ENCODE assay signal across 12 cellular contexts in the genomic region with DNA sequence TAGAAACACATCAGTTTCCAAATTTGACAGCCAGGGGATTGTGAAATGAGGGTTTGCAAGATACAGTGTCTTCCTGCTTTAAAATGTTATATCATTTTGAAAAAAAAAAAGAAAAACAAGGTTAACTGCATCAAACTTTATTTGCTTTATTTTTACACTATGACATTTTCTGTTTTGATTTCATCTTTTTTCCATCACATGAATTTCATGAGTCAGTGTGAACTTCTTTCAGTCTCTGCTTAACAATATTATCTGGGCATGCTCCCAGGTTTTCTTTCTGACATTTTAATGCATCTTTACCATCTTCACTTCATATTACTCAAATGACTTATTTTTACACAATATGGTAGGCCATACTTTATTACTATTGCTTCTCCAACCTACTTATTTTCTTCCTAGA. TPM values are rescaled to one million over a fixed set of nuclear protein-coding genes. Genes with fewer than 3 reads are reported as not detected.
DNase-seq lines count a peak whose midpoint lies in the region; ATAC-seq and TF ChIP-seq lines count a peak whose summit lies in the region.
"Had no signal": no experiment of that assay in that cellular context is flagged by ENCODE, and none has a peak within 500 bp of the region (broad histone marks: within the 10 kb centered on the region; RNA-seq: fewer than 3 reads in every experiment).

No MANE protein-coding gene starts in this region.

- no peaks in the 10 kb centered on the region for H3K27me3 Mint-ChIP-seq in activated CD4-positive, alpha-beta T cell treated with anti-CD3 and anti-CD28 coated beads, Interleukin-2, amount 10 ng/mL, durations not matched to agents 24 days and 14 days
- no peaks in the 10 kb centered on the region for H3K27me3 Mint-ChIP-seq in stimulated activated naive CD8-positive, alpha-beta T cell treated with anti-CD3 and anti-CD28 coated beads, Interleukin-15, amount 100 ng/mL, for 72 hours

- no peak for TF ChIP-seq CTCF in VCaP (conservative IDR thresholded peaks at IDR 0.05)

- peak; percentile 29 for DNase-seq in activated CD4-positive, alpha-beta T cell treated with anti-CD3 and anti-CD28 coated beads, Interleukin-2, amount 10 ng/mL, durations not matched to agents 24 days and 14 days
- no peak for DNase-seq in activated CD4-positive, alpha-beta T cell treated with anti-CD3 and anti-CD28 coated beads for 1 hour
- DNase-seq in fibroblast of gingiva (ENCODE audit: low read depth) (peak; percentile 66), left colon (no peak), head of caudate nucleus (no peak), globus pallidus (ENCODE audit: low spot score) (no peak)
- DNase-seq in stimulated activated naive CD8-positive, alpha-beta T cell treated with anti-CD3 and anti-CD28 coated beads, Interleukin-15, amount 100 ng/mL, for 72 hours: no peak
- DNase-seq: body of pancreas; H9; NCI-H510A treated with DMSO at 0.1 percent for 48 hours; stimulated activated naive CD4-positive, alpha-beta T cell treated with Interleukin-2 at 50 U/mL for 16 hours had no signal

- H3K27ac ChIP-seq in VCaP: peak overlapping the region; percentile 40; the same call in 1 of the 2 replicates

- H3K9me3 Mint-ChIP-seq in activated CD4-positive, alpha-beta T cell treated with anti-CD3 and anti-CD28 coated beads, Interleukin-2, amount 10 ng/mL, durations not matched to agents 24 days and 14 days: no peaks in the 10 kb centered on the region
- H3K9me3 Mint-ChIP-seq in stimulated activated naive CD8-positive, alpha-beta T cell treated with anti-CD3 and anti-CD28 coated beads, Interleukin-15, amount 100 ng/mL, for 72 hours: no peaks in the 10 kb centered on the region
- H3K9me3 Mint-ChIP-seq: H9 had no signal

- peak overlapping the region; percentile 83 for H3K27ac Mint-ChIP-seq in activated CD4-positive, alpha-beta T cell treated with anti-CD3 and anti-CD28 coated beads, Interleukin-2, amount 10 ng/mL, durations not matched to agents 24 days and 14 days
- H3K27ac Mint-ChIP-seq in stimulated activated naive CD8-positive, alpha-beta T cell treated with anti-CD3 and anti-CD28 coated beads, Interleukin-15, amount 100 ng/mL, for 72 hours: peak overlapping the region in 1 of 2 donors; percentile 33
- H3K27ac Mint-ChIP-seq: H9 had no signal

- H3K4me1 Mint-ChIP-seq in activated CD4-positive, alpha-beta T cell treated with anti-CD3 and anti-CD28 coated beads, Interleukin-2, amount 10 ng/mL, durations not matched to agents 24 days and 14 days: peaks cover 53% of the 10 kb centered on the region
- peaks cover 61% of the 10 kb centered on the region for H3K4me1 Mint-ChIP-seq in stimulated activated naive CD8-positive, alpha-beta T cell treated with anti-CD3 and anti-CD28 coated beads, Interleukin-15, amount 100 ng/mL, for 72 hours

- peaks cover 12% of the 10 kb centered on the region for H3K36me3 Mint-ChIP-seq in activated CD4-positive, alpha-beta T cell treated with anti-CD3 and anti-CD28 coated beads, Interleukin-2, amount 10 ng/mL, durations not matched to agents 24 days and 14 days (ENCODE audit: low read depth)

- peak overlapping the region; percentile 96 for H3K4me3 Mint-ChIP-seq in activated CD4-positive, alpha-beta T cell treated with anti-CD3 and anti-CD28 coated beads, Interleukin-2, amount 10 ng/mL, durations not matched to agents 24 days and 14 days
- H3K4me3 Mint-ChIP-seq in stimulated activated naive CD8-positive, alpha-beta T cell treated with anti-CD3 and anti-CD28 coated beads, Interleukin-15, amount 100 ng/mL, for 72 hours: peak overlapping the region; percentile 85 to 91

- no peak for ATAC-seq in stimulated activated naive CD8-positive, alpha-beta T cell treated with anti-CD3 and anti-CD28 coated beads, Interleukin-15, amount 100 ng/mL, for 72 hours
- ATAC-seq in left colon: no peak
- ATAC-seq: body of pancreas had no signal

- intact Hi-C loops in activated CD4-positive, alpha-beta T cell treated with anti-CD3 and anti-CD28 coated beads, Interleukin-2, amount 10 ng/mL, durations not matched to agents 24 days and 14 days (cut with micrococcal nuclease): loop anchor here (2.0 to 10.0 kb wide), 2 partner anchors 36 to 1722 kb away; partner anchors contain the start of gene MTCL3
- intact Hi-C loops in left colon (cut with DNase I, micrococcal nuclease) (no loop called here), head of caudate nucleus (cut with DNase I) (loop anchor here (10.0 kb wide), 1 partner anchor 52 kb away; no protein-coding TSS in a partner anchor)

RNA-seq across cellular contexts. Expression of gene NCOA7, which starts 1.9 kb away (rescaled TPM):
- total RNA-seq in activated CD4-positive, alpha-beta T cell treated with anti-CD3 and anti-CD28 coated beads, Interleukin-2, amount 10 ng/mL, durations not matched to agents 24 days and 14 days: 52.5 and 53.7 TPM in 2 replicates
- total RNA-seq in left colon: 10 to 100 TPM; 25.6 to 39.2 TPM

RNA-seq across cellular contexts. Expression of gene HEY2, which starts 43.2 kb away (rescaled TPM):
- total RNA-seq in activated CD4-positive, alpha-beta T cell treated with anti-CD3 and anti-CD28 coated beads, Interleukin-2, amount 10 ng/mL, durations not matched to agents 24 days and 14 days: not detected in 2 replicates
- 1 to 10 TPM in 1 of 2 donors, under 1 TPM in 1; 0.76 to 1.3 TPM for total RNA-seq in left colon

Comparison
In these comparisons a context has a peak if more than half of its experiments do, and no peak if none do; other contexts are left out.
1. DNase-seq: peak in activated CD4-positive, alpha-beta T cell treated with anti-CD3 and anti-CD28 coated beads, Interleukin-2, amount 10 ng/mL, durations not matched to agents 24 days and 14 days (single experiment) and fibroblast of gingiva (single experiment); none in activated CD4-positive, alpha-beta T cell treated with anti-CD3 and anti-CD28 coated beads for 1 hour (single experiment), stimulated activated naive CD8-positive, alpha-beta T cell treated with anti-CD3 and anti-CD28 coated beads, Interleukin-15, amount 100 ng/mL, for 72 hours (0 of 2), left colon (0 of 2), head of caudate nucleus (0 of 42) and globus pallidus (single experiment).
2. intact Hi-C loops: an anchor here in activated CD4-positive, alpha-beta T cell treated with anti-CD3 and anti-CD28 coated beads, Interleukin-2, amount 10 ng/mL, durations not matched to agents 24 days and 14 days (2.0 to 10.0 kb wide) and head of caudate nucleus (10.0 kb wide); none called in left colon.